ENCODE assay signal across 9 cellular contexts in genomic region chr19:495440-496332, GRCh38. TPM values are rescaled to one million over a fixed set of nuclear protein-coding genes. Genes with fewer than 3 reads are reported as not detected.
A peak's percentile ranks its signal among the peaks of the same experiment; 100 is the strongest.
DNase-seq lines count a peak whose midpoint lies in the region; ATAC-seq and TF ChIP-seq lines count a peak whose summit lies in the region.
"Had no signal": no experiment of that assay in that cellular context is flagged by ENCODE, and none has a peak within 500 bp of the region (broad histone marks: within the 10 kb centered on the region; RNA-seq: fewer than 3 reads in every experiment).

No MANE protein-coding gene starts in this region.

- peak in 2 of 5 donors; percentile 15 to 37 for DNase-seq in heart left ventricle
- DNase-seq in Right ventricle myocardium superior, result no peak
- no peak for DNase-seq in RWPE2 (ENCODE audit: low spot score)
- DNase-seq in brain microvascular endothelial cell, result peak; percentile 11
- peak; percentile 41 to 53 for DNase-seq in lung microvascular endothelial cell (ENCODE audit: low read depth in 2 of 2)
- DNase-seq in ureter (ENCODE audit: low spot score), result no peak
- DNase-seq in NCI-H128 (lab: John Stamatoyannopoulos, UW; ENCODE audit: unreplicated experiment), result no peak

- no peak overlapping the region for H3K27ac ChIP-seq in heart left ventricle
- no peak overlapping the region for H3K27ac ChIP-seq in RWPE2 (ENCODE audit: poor library complexity, severe bottlenecking)
- no peak overlapping the region for H3K27ac ChIP-seq in brain microvascular endothelial cell

- ATAC-seq in heart left ventricle (peak in 3 of 4 donors; percentile 5 to 32 (median 21)), Right ventricle myocardium superior (ENCODE audit: poor library complexity) (no peak), RWPE2 (ENCODE audit: low read depth) (peak; percentile 52; the same call in 2 of the 3 replicates), HG03521 (IDR thresholded peaks at IDR 0.05; ENCODE audit: unreplicated experiment) (no peak)

- H3K4me1 ChIP-seq in heart left ventricle (peaks cover 0 to 23% (median 5%) of the 10 kb centered on the region in 12 donors), RWPE2 (ENCODE audit: insufficient read depth, poor library complexity, severe bottlenecking) (no peaks in the 10 kb centered on the region)

- 17 to 24% (median 20%) methylated on average over 38 to 45 of the region's 45 CpGs for WGBS in heart left ventricle, 4 donors

- H3K4me3 ChIP-seq in heart left ventricle (no peak overlapping the region), RWPE2 (ENCODE audit: severe bottlenecking) (no peak overlapping the region), brain microvascular endothelial cell (ENCODE audit: low read depth, low read length) (no peak overlapping the region)

- H3K9me3 ChIP-seq in heart left ventricle (no peaks in the 10 kb centered on the region), RWPE2 (ENCODE audit: severe bottlenecking) (no peaks in the 10 kb centered on the region)

- in situ Hi-C loops in brain microvascular endothelial cell (cut with HindIII; ENCODE audit: low pct_ligation_motif_present, low sequenced_read_pairs), result no loop called here

- H3K27me3 ChIP-seq in heart left ventricle (peaks cover 20 to 45% (median 33%) of the 10 kb centered on the region in 9 donors), RWPE2 (ENCODE audit: insufficient read depth, poor library complexity, severe bottlenecking) (peaks cover 15% of the 10 kb centered on the region), brain microvascular endothelial cell (replicated peaks) (peaks cover 19% of the 10 kb centered on the region)

- intact Hi-C loops in heart left ventricle (cut with DNase I) (no loop called here), Right ventricle myocardium superior (cut with DNase I) (no loop called here)

- TF ChIP-seq POLR2A in heart left ventricle (IDR thresholded peaks at IDR 0.05), result no peak

- TF ChIP-seq CTCF in heart left ventricle (IDR thresholded peaks at IDR 0.05) (peak; percentile 42 to 77 (median 65)), RWPE2 (IDR thresholded peaks at IDR 0.05; ENCODE audit: poor library complexity, severe bottlenecking) (peak; percentile 63), brain microvascular endothelial cell (IDR thresholded peaks at IDR 0.05; ENCODE audit: low read depth, low read length, missing control alignments) (peak; percentile 77)

- H3K36me3 ChIP-seq in heart left ventricle (no peaks in the 10 kb centered on the region), RWPE2 (ENCODE audit: low read depth) (no peaks in the 10 kb centered on the region), brain microvascular endothelial cell (replicated peaks) (no peaks in the 10 kb centered on the region)

RNA-seq across cellular contexts. Expression of gene MADCAM1, which starts 0.6 kb away (rescaled TPM):
- total RNA-seq in heart left ventricle, result under 1 TPM in 8 of 9 donors, not detected in 1; 0.23 to 0.56 (median 0.36) TPM
- polyA plus RNA-seq in heart left ventricle, result under 1 TPM; 0.04 to 0.61 TPM
- 0.24 TPM for total RNA-seq in Right ventricle myocardium superior
- under 0.01 TPM in 1 of 2 replicates, not detected in the other for total RNA-seq in lung microvascular endothelial cell
- 0.49 TPM for total RNA-seq in ureter
- total RNA-seq: dermis microvascular lymphatic vessel endothelial cell had no signal

RNA-seq across cellular contexts. Expression of gene TPGS1, which starts 11.6 kb away (rescaled TPM):
- total RNA-seq in heart left ventricle (10 to 100 TPM in 8 of 9 donors, 1 to 10 TPM in 1; 5.7 to 39.3 (median 11.3) TPM), Right ventricle myocardium superior (10.8 TPM), lung microvascular endothelial cell (26.4 and 29.4 TPM in 2 replicates), ureter (11.2 TPM)
- 10 to 100 TPM; 18.3 to 18.6 TPM for polyA plus RNA-seq in heart left ventricle

RNA-seq across cellular contexts. Expression of gene SHC2, which starts 34.9 kb away (rescaled TPM):
- 10 to 100 TPM in 7 of 9 donors, 1 to 10 TPM in 2; 9.1 to 35.8 (median 14.6) TPM for total RNA-seq in heart left ventricle
- polyA plus RNA-seq in heart left ventricle, result 10 to 100 TPM in 1 of 2 donors, 1 to 10 TPM in 1; 6.7 to 22.3 TPM
- total RNA-seq in Right ventricle myocardium superior, result 8.8 TPM
- total RNA-seq in lung microvascular endothelial cell, result 4.4 and 28.4 TPM in 2 replicates
- 27.6 TPM for total RNA-seq in ureter

RNA-seq across cellular contexts. Expression of gene CDC34, which starts 35.9 kb away (rescaled TPM):
- 100 to 1,000 TPM in 3 of 9 donors, 10 to 100 TPM in 6; 61.9 to 200 (median 84.6) TPM for total RNA-seq in heart left ventricle
- polyA plus RNA-seq in heart left ventricle, result 100 to 1,000 TPM; 122 to 148 TPM
- total RNA-seq in Right ventricle myocardium superior, result 86.3 TPM
- total RNA-seq in lung microvascular endothelial cell, result 74.3 and 89.3 TPM in 2 replicates
- total RNA-seq in ureter, result 30.8 TPM

RNA-seq across cellular contexts. Expression of gene GZMM, which starts 48.2 kb away (rescaled TPM):
- total RNA-seq in heart left ventricle (1 to 10 TPM in 2 of 9 donors, under 1 TPM in 2, not detected in 5; 0.40 to 3.0 (median 0.87) TPM), Right ventricle myocardium superior (0.32 TPM), lung microvascular endothelial cell (not detected in 2 replicates), ureter (0.83 TPM)
- polyA plus RNA-seq in heart left ventricle, result under 1 TPM; 0.12 to 0.34 TPM
- total RNA-seq: dermis microvascular lymphatic vessel endothelial cell had no signal

Comparison
In these comparisons a context has a peak if more than half of its experiments do, and no peak if none do; other contexts are left out.
1. ATAC-seq: peak in heart left ventricle (3 of 4) and RWPE2 (single experiment); none in Right ventricle myocardium superior (single experiment) and HG03521 (single experiment).
2. DNase-seq: peak in brain microvascular endothelial cell (single experiment) and lung microvascular endothelial cell (2 of 2); none in Right ventricle myocardium superior (single experiment), RWPE2 (single experiment), ureter (single experiment) and NCI-H128 (single experiment).
3. Peak in every context shown above with its lines, with median percentiles within 50 percentile points of each other: CTCF ChIP-seq.